Comparison of ENCODE assay signal across 15 cellular contexts in the genomic region with DNA sequence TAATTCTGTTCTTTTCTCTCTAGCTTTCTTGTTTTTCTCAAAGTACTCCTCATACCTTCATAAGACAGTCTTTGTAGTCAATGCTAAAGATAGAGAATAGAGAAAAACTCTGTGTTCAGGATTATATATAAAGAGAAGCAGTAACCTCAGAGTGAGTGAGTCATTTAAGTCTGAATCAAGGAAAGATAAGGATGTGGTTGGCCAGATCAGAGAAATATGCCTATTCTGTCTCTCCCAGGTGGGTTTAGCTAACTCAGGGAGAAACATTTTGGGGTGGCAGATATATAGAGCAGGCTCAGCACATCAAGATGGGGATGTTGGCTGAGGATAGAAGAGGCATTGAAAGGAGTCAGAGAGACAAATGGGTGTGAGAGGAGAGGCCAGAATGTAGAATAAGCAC. TPM values are rescaled to one million over a fixed set of nuclear protein-coding genes. Genes with fewer than 3 reads are reported as not detected.
DNase-seq lines count a peak whose midpoint lies in the region; ATAC-seq, FAIRE-seq and TF ChIP-seq lines count a peak whose summit lies in the region.
"Had no signal": no experiment of that assay in that cellular context is flagged by ENCODE, and none has a peak within 500 bp of the region (broad histone marks: within the 10 kb centered on the region; RNA-seq: fewer than 3 reads in every experiment).

No MANE protein-coding gene starts in this region.

- FAIRE-seq in endothelial cell of umbilical vein (lab: Jason Lieb, UNC): no peak

- intact Hi-C loops in endothelial cell of umbilical vein (cut with micrococcal nuclease) (no loop called here), tibial artery (cut with DNase I; ENCODE audit: low total_unique reads) (no loop called here), OCI-LY7 (cut with micrococcal nuclease; ENCODE audit: unreplicated experiment) (no loop called here)

- ATAC-seq in GM18858 (IDR thresholded peaks at IDR 0.05; ENCODE audit: unreplicated experiment) (peak; percentile 96), GM21786 (IDR thresholded peaks at IDR 0.05; ENCODE audit: unreplicated experiment) (peak; percentile 85), HG03460 (IDR thresholded peaks at IDR 0.05; ENCODE audit: unreplicated experiment) (peak; percentile 84)
- ATAC-seq: effector memory CD8-positive, alpha-beta T cell had no signal

- H3K27me3 ChIP-seq in endothelial cell of umbilical vein (ENCODE audit: control insufficient read depth in 2 of 2, insufficient read depth in 2 of 2, low read length in 2 of 2) (no peaks in the 10 kb centered on the region), tibial artery (no peaks in the 10 kb centered on the region)
- H3K27me3 ChIP-seq: SJCRH30 had no signal

- no peak overlapping the region for H3K9ac ChIP-seq in endothelial cell of umbilical vein (replicated peaks; ENCODE audit: extremely low read depth, insufficient read depth, low read length)
- H3K9ac ChIP-seq: parathyroid adenoma had no signal

- H3K4me2 ChIP-seq in endothelial cell of umbilical vein (ENCODE audit: insufficient read depth, low read length): no peak overlapping the region
- H3K4me2 ChIP-seq in OCI-LY7 (ENCODE audit: low read length): no peak overlapping the region

- peaks cover 10% of the 10 kb centered on the region for H3K79me2 ChIP-seq in endothelial cell of umbilical vein (ENCODE audit: control insufficient read depth, insufficient read depth, low read length)
- H3K79me2 ChIP-seq in OCI-LY7 (ENCODE audit: insufficient read depth, low read depth, low read length): no peaks in the 10 kb centered on the region; the same call in 1 of the 2 replicates

- H2AFZ ChIP-seq in endothelial cell of umbilical vein (ENCODE audit: low read depth, low read length) (no peak overlapping the region), OCI-LY7 (ENCODE audit: low read length) (no peak overlapping the region)
- H2AFZ ChIP-seq: parathyroid adenoma had no signal

- H4K20me1 ChIP-seq in endothelial cell of umbilical vein (replicated peaks; ENCODE audit: control insufficient read depth, extremely low read depth, insufficient read depth, low read length) (no peaks in the 10 kb centered on the region), OCI-LY7 (ENCODE audit: insufficient read depth, low read length) (0 out of 2 replicates have a peak, but pooled peaks cover 4% of the 10 kb centered on the region)

- peaks cover 1 to 9% of the 10 kb centered on the region in 2 experiments for H3K36me3 ChIP-seq in endothelial cell of umbilical vein (ENCODE audit: control insufficient read depth in 2 of 2, extremely low read depth in 1 of 2, insufficient read depth in 2 of 2, low read length in 2 of 2)
- H3K36me3 ChIP-seq in tibial artery: peaks cover 11 to 20% (median 15%) of the 10 kb centered on the region in 3 donors
- peaks cover 70% of the 10 kb centered on the region for H3K36me3 ChIP-seq in OCI-LY7 (ENCODE audit: insufficient read depth, low read length)

- H3K4me1 ChIP-seq in endothelial cell of umbilical vein (ENCODE audit: control insufficient read depth, extremely low read depth, insufficient read depth, low read length) (peaks cover 4% of the 10 kb centered on the region), tibial artery (no peaks in the 10 kb centered on the region), OCI-LY7 (ENCODE audit: insufficient read depth, low read length, poor library complexity, severe bottlenecking) (no peaks in the 10 kb centered on the region)
- H3K4me1 ChIP-seq: parathyroid adenoma, SJCRH30 had no signal

- H3K9me1 ChIP-seq in endothelial cell of umbilical vein (replicated peaks; ENCODE audit: control insufficient read depth, extremely low read depth, insufficient read depth, low read length): no peaks in the 10 kb centered on the region

- H3K9me3 ChIP-seq in endothelial cell of umbilical vein (replicated peaks; ENCODE audit: control insufficient read depth, insufficient read depth, low read length) (no peaks in the 10 kb centered on the region), tibial artery (no peaks in the 10 kb centered on the region), OCI-LY7 (ENCODE audit: low read length) (no peaks in the 10 kb centered on the region)
- H3K9me3 ChIP-seq: SJCRH30 had no signal

- POLR2A ChIA-PET in endothelial cell of umbilical vein (lab: Charles Lee) (no interaction called here), OCI-LY7 (lab: Charles Lee) (interaction anchor here (1.1 kb wide), 1 partner anchor 21 kb away, joined by 3 read pairs; no protein-coding TSS in a partner anchor)

- H3K27ac ChIP-seq in endothelial cell of umbilical vein (ENCODE audit: insufficient read depth, low read depth, low read length) (no peak overlapping the region), tibial artery (no peak overlapping the region), OCI-LY7 (ENCODE audit: low read depth, low read length, poor library complexity, severe bottlenecking) (no peak overlapping the region)
- H3K27ac ChIP-seq: parathyroid adenoma, SJCRH30 had no signal

- no peak for TF ChIP-seq POLR2A in endothelial cell of umbilical vein (IDR thresholded peaks at IDR 0.05; ENCODE audit: low read depth, low read length)

- CTCF ChIA-PET in endothelial cell of umbilical vein (lab: Charles Lee): interaction anchor here (0.8 to 0.9 kb wide), 2 partner anchors 20 to 21 kb away, joined by 3 read pairs; no protein-coding TSS in a partner anchor
- CTCF ChIA-PET in OCI-LY7 (lab: Charles Lee; ENCODE audit: unreplicated experiment): no interaction called here

- no peak for DNase-seq in endothelial cell of umbilical vein (ENCODE audit: low read depth, low spot score)
- no peak for DNase-seq in DMS153 treated with DMSO at 0.1 percent for 48 hours (lab: John Stamatoyannopoulos, UW; ENCODE audit: unreplicated experiment)
- no peak for DNase-seq in GM19238 (ENCODE audit: insufficient read length, low spot score)
- no peak for DNase-seq in tibial artery
- no peak for DNase-seq in OCI-LY7 (ENCODE audit: low spot score)
- DNase-seq: DMS 273 treated with DMSO at 0.1 percent for 48 hours; effector memory CD8-positive, alpha-beta T cell; H7; kidney; NCI-H1436 treated with DMSO at 0.1 percent for 48 hours; SJCRH30 had no signal

- H3K4me3 ChIP-seq in endothelial cell of umbilical vein (replicated peaks in 1 of 3; ENCODE audit: insufficient read depth in 1 of 3, low read depth in 1 of 3, low read length in 3 of 3) (no peak overlapping the region), tibial artery (no peak overlapping the region), OCI-LY7 (ENCODE audit: low read depth, low read length, poor library complexity, severe bottlenecking) (no peak overlapping the region)
- H3K4me3 ChIP-seq: SJCRH30 had no signal

- no peaks in the 10 kb centered on the region for H3K9me2 ChIP-seq in OCI-LY7 (ENCODE audit: insufficient read depth, low read length)

- no TSS peak for BruUV-seq in endothelial cell of umbilical vein (replicated peaks; lab: Mats Ljungman, UMichigan)
- BruUV-seq in OCI-LY7 (replicated peaks; lab: Mats Ljungman, UMichigan): no TSS peak

- dilution Hi-C loops in endothelial cell of umbilical vein (cut with MboI; ENCODE audit: extremely low pct_ligation_motif_present, low sequenced_read_pairs): no loop called here

- TF ChIP-seq CTCF in endothelial cell of umbilical vein (IDR thresholded peaks at IDR 0.05; ENCODE audit: extremely low read depth in 1 of 2, insufficient read depth in 1 of 2, low read depth in 1 of 2, low read length in 2 of 2) (no peak), tibial artery (IDR thresholded peaks at IDR 0.05) (no peak), OCI-LY7 (conservative IDR thresholded peaks at IDR 0.05; ENCODE audit: low read length) (no peak)

TF ChIP-seq in endothelial cell of umbilical vein, 7 proteins besides CTCF, POLR2A, EP300 and RAD21:
- TF ChIP-seq MYC (IDR thresholded peaks at IDR 0.05; ENCODE audit: low read depth, low read length) (no peak), FOS (IDR thresholded peaks at IDR 0.05; ENCODE audit: borderline replicate concordance, insufficient read depth, low read length) (peak; percentile 50)
TF ChIP-seq in endothelial cell of umbilical vein: peak in this region for 1.

RNA-seq across cellular contexts. Expression of a gene that starts 31.4 kb away (rescaled TPM):
- total RNA-seq in endothelial cell of umbilical vein (25.5 and 27.7 TPM in 2 replicates), OCI-LY7 (2022) (37.8 and 40.8 TPM in 2 replicates)
- 7.3 and 10.6 TPM in 2 replicates for polyA plus RNA-seq in endothelial cell of umbilical vein
- polyA plus RNA-seq in endothelial cell of umbilical vein (2011; cell fraction: cytosol; rRNA removed): 11.6 and 11.9 TPM in 2 replicates
- polyA plus RNA-seq in endothelial cell of umbilical vein (2011; cell fraction: nucleus; rRNA removed): 5.6 and 9.8 TPM in 2 replicates
- polyA plus RNA-seq in endothelial cell of umbilical vein (2012): 13.8 and 18.4 TPM in 2 replicates
- 18.9 and 24.6 TPM in 2 replicates for polyA minus RNA-seq in endothelial cell of umbilical vein
- 13.4 TPM for polyA minus RNA-seq in endothelial cell of umbilical vein (2011; cell fraction: cytosol; rRNA and poly(A)+ RNA removed)
- 4.8 and 10.3 TPM in 2 replicates for polyA minus RNA-seq in endothelial cell of umbilical vein (2011; cell fraction: nucleus; rRNA and poly(A)+ RNA removed)
- total RNA-seq in OCI-LY7 (2014; rRNA removed; shearing (Covaris generic)): 14.8 and 16.3 TPM in 2 replicates

RNA-seq across cellular contexts. Expression of a gene that starts 31.6 kb away (rescaled TPM):
- total RNA-seq in endothelial cell of umbilical vein (24.9 and 25.9 TPM in 2 replicates), OCI-LY7 (2022) (22.8 and 27.9 TPM in 2 replicates)
- 2.6 and 4.3 TPM in 2 replicates for polyA plus RNA-seq in endothelial cell of umbilical vein
- polyA plus RNA-seq in endothelial cell of umbilical vein (2011; cell fraction: cytosol; rRNA removed): 5.0 TPM in 2 replicates
- polyA plus RNA-seq in endothelial cell of umbilical vein (2011; cell fraction: nucleus; rRNA removed): 4.3 and 6.3 TPM in 2 replicates
- 11.5 and 18.0 TPM in 2 replicates for polyA plus RNA-seq in endothelial cell of umbilical vein (2012)
- 6.6 and 9.5 TPM in 2 replicates for polyA minus RNA-seq in endothelial cell of umbilical vein
- polyA minus RNA-seq in endothelial cell of umbilical vein (2011; cell fraction: cytosol; rRNA and poly(A)+ RNA removed): 4.0 TPM
- 7.1 and 10.3 TPM in 2 replicates for polyA minus RNA-seq in endothelial cell of umbilical vein (2011; cell fraction: nucleus; rRNA and poly(A)+ RNA removed)
- total RNA-seq in OCI-LY7 (2014; rRNA removed; shearing (Covaris generic)): 7.7 and 15.7 TPM in 2 replicates
